ENCODE assay signal across 7 cellular contexts in the genomic region with DNA sequence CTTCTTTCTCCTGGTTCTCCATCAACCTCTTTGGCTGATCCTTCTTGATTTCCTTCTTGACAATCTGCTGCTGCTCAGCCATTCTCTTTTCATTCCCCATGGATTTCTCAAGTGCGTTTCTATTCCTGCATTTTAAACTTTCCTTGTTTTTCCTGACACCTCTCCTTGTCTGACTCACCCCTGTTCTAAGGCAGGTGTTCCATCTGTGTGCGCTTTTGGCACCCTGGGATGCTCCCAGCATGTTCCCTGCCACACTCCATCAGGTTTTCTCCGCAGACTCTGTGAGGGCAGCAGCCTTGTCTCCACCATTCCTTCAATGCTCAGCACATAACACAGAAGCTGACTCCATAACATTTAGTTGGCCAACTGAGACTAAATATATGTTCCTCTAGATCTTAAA.
A peak's percentile ranks its signal among the peaks of the same experiment; 100 is the strongest.
DNase-seq lines count a peak whose midpoint lies in the region; FAIRE-seq and TF ChIP-seq lines count a peak whose summit lies in the region.
"Not testable (repeated sequence)": the region's sequence is repeated elsewhere in the genome, so short reads cannot be mapped to it uniquely, and the experiment has no call there.

No MANE protein-coding gene starts in this region.

- H3K4me3 ChIP-seq in ACC112 (ENCODE audit: low read depth, low read length) = peak overlapping the region; percentile 27; the same call in 1 of the 2 replicates
- H3K4me3 ChIP-seq in epithelial cell of esophagus (ENCODE audit: low read length); kidney (ENCODE audit: low read length in 2 of 2): not testable (repeated sequence)

- not testable (repeated sequence) for H3K36me3 Mint-ChIP-seq in activated CD4-positive, alpha-beta T cell treated with anti-CD3 and anti-CD28 coated beads, Interleukin-2, amount 10 ng/mL, durations not matched to agents 24 days and 14 days (ENCODE audit: low read depth)

- not testable (repeated sequence) for TF ChIP-seq CTCF in epithelial cell of esophagus (IDR thresholded peaks at IDR 0.05; ENCODE audit: insufficient read depth, low read depth, low read length, missing control alignments); kidney (IDR thresholded peaks at IDR 0.05; ENCODE audit: borderline replicate concordance, extremely low read depth, insufficient read depth)

- H3K27ac Mint-ChIP-seq in activated CD4-positive, alpha-beta T cell treated with anti-CD3 and anti-CD28 coated beads, Interleukin-2, amount 10 ng/mL, durations not matched to agents 24 days and 14 days = not testable (repeated sequence)

- not testable (repeated sequence) for H3K4me1 ChIP-seq in ACC112 (ENCODE audit: control insufficient read depth, insufficient read depth, low read length, unreplicated experiment); kidney (ENCODE audit: control insufficient read depth in 1 of 2, insufficient read depth in 1 of 2, low read depth in 1 of 2, low read length in 2 of 2)

- H3K36me3 ChIP-seq in ACC112 (ENCODE audit: insufficient read depth, low read length); kidney (ENCODE audit: control insufficient read depth in 1 of 2, insufficient read depth in 2 of 2, low read length in 2 of 2): not testable (repeated sequence)

- not testable (repeated sequence) for H3K4me1 Mint-ChIP-seq in activated CD4-positive, alpha-beta T cell treated with anti-CD3 and anti-CD28 coated beads, Interleukin-2, amount 10 ng/mL, durations not matched to agents 24 days and 14 days

- H3K27me3 ChIP-seq in ACC112 (ENCODE audit: insufficient read depth, low read length) = not testable (repeated sequence)

- not testable (repeated sequence) for H3K9ac ChIP-seq in kidney (ENCODE audit: low read length in 2 of 2)

- not testable (repeated sequence) for H3K9me3 ChIP-seq in kidney (ENCODE audit: control insufficient read depth in 1 of 2, low read length in 2 of 2)

- intact Hi-C loops in activated CD4-positive, alpha-beta T cell treated with anti-CD3 and anti-CD28 coated beads, Interleukin-2, amount 10 ng/mL, durations not matched to agents 24 days and 14 days (cut with micrococcal nuclease); kidney (cut with DNase I): not testable (repeated sequence)

- peak; percentile 6 for DNase-seq in H4 (ENCODE audit: low spot score)
- DNase-seq in activated CD4-positive, alpha-beta T cell treated with anti-CD3 and anti-CD28 coated beads, Interleukin-2, amount 10 ng/mL, durations not matched to agents 24 days and 14 days = peak; percentile 53
- not testable (repeated sequence) for DNase-seq in caudate nucleus (lab: John Stamatoyannopoulos, UW)
- DNase-seq in epithelial cell of esophagus (ENCODE audit: low read depth) = peak; percentile 7
- peak; percentile 52 for DNase-seq in kidney
- peak; percentile 5 for DNase-seq in middle frontal gyrus (ENCODE audit: extremely low spot score, low spot score)

- not testable (repeated sequence) for H3K9me3 Mint-ChIP-seq in activated CD4-positive, alpha-beta T cell treated with anti-CD3 and anti-CD28 coated beads, Interleukin-2, amount 10 ng/mL, durations not matched to agents 24 days and 14 days

- H3K27me3 Mint-ChIP-seq in activated CD4-positive, alpha-beta T cell treated with anti-CD3 and anti-CD28 coated beads, Interleukin-2, amount 10 ng/mL, durations not matched to agents 24 days and 14 days = peaks cover 41% of the 10 kb centered on the region

- H3K27ac ChIP-seq in ACC112 (ENCODE audit: low read depth, low read length); kidney (ENCODE audit: low read depth in 2 of 2, low read length in 2 of 2): not testable (repeated sequence)
- peak overlapping the region; percentile 26 for H3K27ac ChIP-seq in caudate nucleus (ENCODE audit: low read depth, low read length)

- not testable (repeated sequence) for FAIRE-seq in kidney (lab: Jason Lieb, UNC)

- not testable (repeated sequence) for H3K4me3 Mint-ChIP-seq in activated CD4-positive, alpha-beta T cell treated with anti-CD3 and anti-CD28 coated beads, Interleukin-2, amount 10 ng/mL, durations not matched to agents 24 days and 14 days

- not testable (repeated sequence) for H2AFZ ChIP-seq in ACC112 (ENCODE audit: low read length, unreplicated experiment)

- not testable (repeated sequence) for H3K79me2 ChIP-seq in ACC112 (ENCODE audit: control insufficient read depth, insufficient read depth, low read length, unreplicated experiment)
